In the genomic region with DNA sequence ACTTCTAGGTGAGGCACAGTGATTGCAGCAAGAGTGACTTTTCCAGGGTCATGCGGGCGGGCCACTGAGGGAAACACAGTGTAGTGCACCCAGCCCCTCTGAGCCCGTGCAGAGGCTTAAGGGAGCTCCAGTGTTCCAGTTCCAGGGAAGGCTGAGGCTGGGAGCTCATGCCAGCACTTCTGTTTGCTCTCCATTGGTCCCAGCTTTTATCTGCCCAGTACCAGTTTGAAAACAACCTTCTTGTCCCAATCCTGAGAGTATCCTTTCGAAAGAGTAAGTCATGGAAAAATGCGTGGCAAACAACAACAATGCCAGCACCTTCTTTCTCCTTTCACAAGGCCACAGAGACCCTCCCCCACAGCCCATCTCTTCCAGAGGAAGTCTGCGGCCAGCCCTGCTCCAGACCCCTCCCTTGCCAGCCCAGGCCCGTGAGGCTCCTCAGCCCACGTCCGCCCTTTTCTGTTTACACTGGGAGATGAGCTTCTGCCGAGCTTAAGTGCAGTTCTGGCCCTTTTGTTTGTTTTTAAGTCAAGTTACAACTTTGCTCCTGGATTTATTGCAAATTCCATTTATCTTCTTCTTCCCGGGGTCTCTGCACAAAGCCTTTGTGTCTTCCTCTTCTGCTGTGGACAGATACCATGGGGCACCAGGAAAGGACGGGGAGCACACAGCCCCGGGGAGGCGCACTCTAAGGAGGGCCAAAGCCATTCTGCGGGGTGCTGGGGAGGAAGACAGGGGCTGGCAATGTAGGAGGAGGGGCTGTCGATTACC, we compare ENCODE assay signal across 9 cellular contexts.
A peak's percentile ranks its signal among the peaks of the same experiment; 100 is the strongest.
DNase-seq lines count a peak whose midpoint lies in the region; ATAC-seq, FAIRE-seq and TF ChIP-seq lines count a peak whose summit lies in the region.
"Had no signal": no experiment of that assay in that cellular context is flagged by ENCODE, and none has a peak within 500 bp of the region (broad histone marks: within the 10 kb centered on the region; RNA-seq: fewer than 3 reads in every experiment).

No MANE protein-coding gene starts in this region.

- H3K9me3 ChIP-seq in CD4-positive, CD25-positive, alpha-beta regulatory T cell (ENCODE audit: control insufficient read depth in 2 of 2, low read length in 2 of 2): peaks cover 0 to 8% of the 10 kb centered on the region in 2 experiments
- H3K9me3 ChIP-seq in SJSA1 (replicated peaks) (peaks cover 3% of the 10 kb centered on the region; the same call in 1 of the 2 replicates), gastroesophageal sphincter (no peaks in the 10 kb centered on the region), pancreas (no peaks in the 10 kb centered on the region)

- no peak for TF ChIP-seq POLR2A in gastroesophageal sphincter (IDR thresholded peaks at IDR 0.05)

- H3K27ac ChIP-seq in CD4-positive, CD25-positive, alpha-beta regulatory T cell (ENCODE audit: insufficient read depth, low read length, poor library complexity, severe bottlenecking): no peak overlapping the region
- H3K27ac ChIP-seq in SJSA1: peak overlapping the region; percentile 38
- H3K27ac ChIP-seq in gastroesophageal sphincter: peak overlapping the region; percentile 0 to 78 (median 74)
- peak overlapping the region in 2 of 4 donors; percentile 53 to 64 for H3K27ac ChIP-seq in pancreas

- TF ChIP-seq CTCF in gastroesophageal sphincter (IDR thresholded peaks at IDR 0.05) (no peak), pancreas (IDR thresholded peaks at IDR 0.05) (no peak)

- H3K27ac Mint-ChIP-seq in CD4-positive, CD25-positive, alpha-beta regulatory T cell: peak overlapping the region in 2 of 3 donors; percentile 50 to 72
- H3K27ac Mint-ChIP-seq: activated CD4-positive, alpha-beta memory T cell treated with anti-CD3 and anti-CD28 coated beads, Interleukin-2, amount 10 ng/mL, durations not matched to agents 7 days and 5 days had no signal

- H3K4me3 Mint-ChIP-seq in CD4-positive, CD25-positive, alpha-beta regulatory T cell: no peak overlapping the region
- H3K4me3 Mint-ChIP-seq: activated CD4-positive, alpha-beta memory T cell treated with anti-CD3 and anti-CD28 coated beads, Interleukin-2, amount 10 ng/mL, durations not matched to agents 7 days and 5 days had no signal

- FAIRE-seq in pancreas (lab: Jason Lieb, UNC) (no peak), GM19239 (lab: Jason Lieb, UNC) (no peak)

- no peaks in the 10 kb centered on the region for H3K36me3 ChIP-seq in CD4-positive, CD25-positive, alpha-beta regulatory T cell (ENCODE audit: control insufficient read depth, insufficient read depth, low read length)
- no peaks in the 10 kb centered on the region for H3K36me3 ChIP-seq in SJSA1
- H3K36me3 ChIP-seq in gastroesophageal sphincter: no peaks in the 10 kb centered on the region
- H3K36me3 ChIP-seq in pancreas: no peaks in the 10 kb centered on the region

- 27 to 45% methylated on average over 5 to 11 of the region's 16 CpGs for WGBS in gastroesophageal sphincter (ENCODE audit: low coverage in 1 of 2), 2 donors
- WGBS in pancreas, 2 donors: 69 to 70% methylated on average over 16 of the region's 16 CpGs

- no peak for TF ChIP-seq EP300 in gastroesophageal sphincter (IDR thresholded peaks at IDR 0.05)

- no peaks in the 10 kb centered on the region for H3K4me1 ChIP-seq in CD4-positive, CD25-positive, alpha-beta regulatory T cell (ENCODE audit: control insufficient read depth, insufficient read depth, low read length, poor library complexity, severe bottlenecking)
- H3K4me1 ChIP-seq in SJSA1 (replicated peaks) (peaks cover 20% of the 10 kb centered on the region), gastroesophageal sphincter (peaks cover 0 to 50% (median 22%) of the 10 kb centered on the region in 3 donors), pancreas (peaks cover 8 to 31% (median 12%) of the 10 kb centered on the region in 3 donors)

- no peaks in the 10 kb centered on the region for H3K36me3 Mint-ChIP-seq in CD4-positive, CD25-positive, alpha-beta regulatory T cell

- H3K27me3 ChIP-seq in CD4-positive, CD25-positive, alpha-beta regulatory T cell (ENCODE audit: control insufficient read depth, insufficient read depth, low read length): no peaks in the 10 kb centered on the region
- H3K27me3 ChIP-seq in SJSA1 (replicated peaks): no peaks in the 10 kb centered on the region
- no peaks in the 10 kb centered on the region for H3K27me3 ChIP-seq in gastroesophageal sphincter
- H3K27me3 ChIP-seq in pancreas: no peaks in the 10 kb centered on the region

- no peak for ATAC-seq in CD4-positive, CD25-positive, alpha-beta regulatory T cell (ENCODE audit: low read depth in 2 of 2)
- ATAC-seq in gastroesophageal sphincter (peak; percentile 54), pancreas (peak in 3 of 4 donors; percentile 27 to 60 (median 28)), GM19395 (IDR thresholded peaks at IDR 0.05; ENCODE audit: unreplicated experiment) (no peak)

- no peak overlapping the region for H3K4me3 ChIP-seq in CD4-positive, CD25-positive, alpha-beta regulatory T cell (ENCODE audit: low read depth, low read length)
- no peak overlapping the region for H3K4me3 ChIP-seq in SJSA1
- H3K4me3 ChIP-seq in gastroesophageal sphincter: no peak overlapping the region
- H3K4me3 ChIP-seq in pancreas: no peak overlapping the region

- H3K9me3 Mint-ChIP-seq in CD4-positive, CD25-positive, alpha-beta regulatory T cell: peaks cover 0 to 5% (median 2%) of the 10 kb centered on the region in 7 donors

- intact Hi-C loops in pancreas (cut with DNase I): no loop called here

- H3K27me3 Mint-ChIP-seq in CD4-positive, CD25-positive, alpha-beta regulatory T cell: no peaks in the 10 kb centered on the region
- H3K27me3 Mint-ChIP-seq: activated CD4-positive, alpha-beta memory T cell treated with anti-CD3 and anti-CD28 coated beads, Interleukin-2, amount 10 ng/mL, durations not matched to agents 7 days and 5 days had no signal

- H3K4me1 Mint-ChIP-seq in CD4-positive, CD25-positive, alpha-beta regulatory T cell: peaks cover 0 to 10% (median 0%) of the 10 kb centered on the region in 4 donors
- H3K4me1 Mint-ChIP-seq: activated CD4-positive, alpha-beta memory T cell treated with anti-CD3 and anti-CD28 coated beads, Interleukin-2, amount 10 ng/mL, durations not matched to agents 7 days and 5 days had no signal

- peak in 1 of 3 donors; percentile 19 for DNase-seq in CD4-positive, CD25-positive, alpha-beta regulatory T cell
- DNase-seq in SJSA1 (ENCODE audit: low read depth in 1 of 2, low spot score in 2 of 2) (peak; percentile 72 to 76), pancreas (peak in 1 of 6 donors; percentile 13), DMS153 treated with DMSO at 0.1 percent for 48 hours (lab: John Stamatoyannopoulos, UW; ENCODE audit: unreplicated experiment) (no peak), NCI-H1694 (lab: John Stamatoyannopoulos, UW) (no peak), GM19239 (ENCODE audit: insufficient read length, low spot score) (no peak)
- DNase-seq: activated CD4-positive, alpha-beta memory T cell treated with anti-CD3 and anti-CD28 coated beads, Interleukin-2, amount 10 ng/mL, durations not matched to agents 7 days and 5 days had no signal

Comparison
In these comparisons a context has a peak if more than half of its experiments do, and no peak if none do; other contexts are left out.
1. ATAC-seq: peak in gastroesophageal sphincter (single experiment) and pancreas (3 of 4); none in CD4-positive, CD25-positive, alpha-beta regulatory T cell (0 of 2) and GM19395 (single experiment).
2. DNase-seq: peak in SJSA1 (2 of 2); none in DMS153 treated with DMSO at 0.1 percent for 48 hours (single experiment), NCI-H1694 (single experiment) and GM19239 (single experiment).